Comparison of ENCODE assay signal across 19 cellular contexts in genomic region chr11:13535819-13536218, GRCh38. TPM values are rescaled to one million over a fixed set of nuclear protein-coding genes. Genes with fewer than 3 reads are reported as not detected.
DNase-seq lines count a peak whose midpoint lies in the region; ATAC-seq, FAIRE-seq and TF ChIP-seq lines count a peak whose summit lies in the region.
"Had no signal": no experiment of that assay in that cellular context is flagged by ENCODE, and none has a peak within 500 bp of the region (broad histone marks: within the 10 kb centered on the region; RNA-seq: fewer than 3 reads in every experiment).

No MANE protein-coding gene starts in this region.

- DNase-seq in NCI-H82 (lab: John Stamatoyannopoulos, UW) (peak; percentile 30), NCI-H82 treated with DMSO at 0.1 percent for 48 hours (lab: John Stamatoyannopoulos, UW; ENCODE audit: unreplicated experiment) (no peak), NB4 (ENCODE audit: low read depth) (peak; percentile 13), K562 (ENCODE audit: extremely low read depth in 1 of 4, low spot score in 3 of 4) (peak; percentile 9 to 28 (median 20)), osteoblast (ENCODE audit: insufficient read length, low spot score, missing footprints) (no peak), amygdala (lab: John Stamatoyannopoulos, UW) (no peak), CD14-positive monocyte (ENCODE audit: low spot score) (no peak), LoVo (ENCODE audit: low spot score) (no peak)
- DNase-seq: ACHN; activated CD4-positive, alpha-beta T cell treated with anti-CD3 and anti-CD28 coated beads, Interleukin-2, amount 50 U/mL, for 4 hours; activated effector memory CD4-positive, alpha-beta T cell treated with Interleukin-2 at 50 U/mL for 16 hours; Calu3; effector memory CD4-positive, alpha-beta T cell; kidney glomerular epithelial cell; NCI-H187 treated with DMSO at 0.1 percent for 48 hours; stimulated activated CD4-positive, alpha-beta T cell treated with anti-CD3 and anti-CD28 coated beads, Interleukin-4, amount 100 ng/mL, for 4 hours; stimulated activated naive B cell treated with anti-CD40 and anti-IgM and Interleukin-4, amounts not matched to agents 10 μg/mL and 1 μg/mL and 100 μg/mL, for 72 hours; T-helper 2 cell; uterus had no signal

- in situ Hi-C loops in K562 (cut with MboI) = no loop called here

- WGBS in K562 (ENCODE audit: insufficient coverage, low coverage, missing lambda C conversion rate) = 0% methylated on average over 2 of the region's 2 CpGs

- peak in 1 of 2 experiments; percentile 46; a peak in 2 of 4 replicates for TF ChIP-seq RAD21 in K562 (CRISPR knock-in tag; conservative IDR thresholded peaks at IDR 0.05 in 1 of 2, IDR thresholded peaks at IDR 0.05 in 1 of 2)

- H3K9me1 ChIP-seq in K562 (ENCODE audit: control insufficient read depth, insufficient read depth, low read length) = no peaks in the 10 kb centered on the region

- no peaks in the 10 kb centered on the region for H3K36me3 Mint-ChIP-seq in CD14-positive monocyte

- H3K4me3 Mint-ChIP-seq in CD14-positive monocyte = no peak overlapping the region
- H3K4me3 Mint-ChIP-seq: stimulated activated naive B cell treated with anti-CD40 and anti-IgM and Interleukin-4, amounts not matched to agents 10 μg/mL and 1 μg/mL and 100 μg/mL, for 72 hours had no signal

- H4K20me1 ChIP-seq in K562 (replicated peaks; ENCODE audit: control insufficient read depth, insufficient read depth, low read length) (no peaks in the 10 kb centered on the region), osteoblast (ENCODE audit: insufficient read depth, low read length) (no peaks in the 10 kb centered on the region)

- H3K4me3 ChIP-seq in NB4 (ENCODE audit: low read depth, low read length) (no peak overlapping the region), K562 (no peak overlapping the region), osteoblast (ENCODE audit: insufficient read depth, low read length) (no peak overlapping the region)
- H3K4me3 ChIP-seq: uterus had no signal

- H3K4me1 ChIP-seq in K562 (replicated peaks in 1 of 2; ENCODE audit: control insufficient read depth in 2 of 2, insufficient read depth in 2 of 2, low read length in 2 of 2) (no peaks in the 10 kb centered on the region), osteoblast (ENCODE audit: insufficient read depth, low read length) (no peaks in the 10 kb centered on the region)
- H3K4me1 ChIP-seq: uterus had no signal

- no peak overlapping the region for H2AFZ ChIP-seq in K562 (ENCODE audit: low read depth, low read length)
- no peak overlapping the region for H2AFZ ChIP-seq in osteoblast (ENCODE audit: low read length)

- H3K79me2 ChIP-seq in K562 (ENCODE audit: control insufficient read depth, insufficient read depth, low read length) (no peaks in the 10 kb centered on the region), osteoblast (ENCODE audit: insufficient read depth, low read length) (no peaks in the 10 kb centered on the region)

- H3K27ac ChIP-seq in K562 (ENCODE audit: extremely low read depth, low read depth, low read length) = no peak overlapping the region
- H3K27ac ChIP-seq in osteoblast (ENCODE audit: low read depth, low read length) = no peak overlapping the region
- H3K27ac ChIP-seq: uterus had no signal

- no peak for TF ChIP-seq EP300 in K562 (IDR thresholded peaks at IDR 0.05; ENCODE audit: low read length)

- H3K27me3 ChIP-seq in K562 (ENCODE audit: control insufficient read depth in 2 of 2, insufficient read depth in 2 of 2, low read length in 2 of 2) (no peaks in the 10 kb centered on the region), osteoblast (ENCODE audit: insufficient read depth, low read length) (no peaks in the 10 kb centered on the region)
- H3K27me3 ChIP-seq: uterus had no signal

- no peak for TF ChIP-seq POLR2A in NB4 (IDR thresholded peaks at IDR 0.05; ENCODE audit: extremely low read depth, insufficient read length)
- no peak for TF ChIP-seq POLR2A in K562 (conservative IDR thresholded peaks at IDR 0.05)

- FAIRE-seq in K562 (lab: Jason Lieb, UNC) = no peak

- H3K4me2 ChIP-seq in K562 (ENCODE audit: insufficient read depth, low read length) = no peak overlapping the region
- no peak overlapping the region for H3K4me2 ChIP-seq in osteoblast (ENCODE audit: insufficient read depth, low read length)

- H3K4me1 Mint-ChIP-seq in CD14-positive monocyte = no peaks in the 10 kb centered on the region
- H3K4me1 Mint-ChIP-seq: stimulated activated naive B cell treated with anti-CD40 and anti-IgM and Interleukin-4, amounts not matched to agents 10 μg/mL and 1 μg/mL and 100 μg/mL, for 72 hours had no signal

- TF ChIP-seq CTCF in NB4 (IDR thresholded peaks at IDR 0.05; ENCODE audit: low read depth, low read length) = no peak
- peak; percentile 17 to 42 (median 34); a peak in 3 of 6 replicates for TF ChIP-seq CTCF in K562 (IDR thresholded peaks at IDR 0.05 in 2 of 3, conservative IDR thresholded peaks at IDR 0.05 in 1 of 3; ENCODE audit: insufficient read depth in 2 of 3, low read depth in 1 of 3, low read length in 3 of 3)
- TF ChIP-seq CTCF in osteoblast (IDR thresholded peaks at IDR 0.05; ENCODE audit: extremely low read depth, low read depth, low read length) = peak; percentile 18
- TF ChIP-seq CTCF in CD14-positive monocyte (IDR thresholded peaks at IDR 0.05) = no peak

- no peaks in the 10 kb centered on the region for H3K9me3 ChIP-seq in K562 (replicated peaks; ENCODE audit: control insufficient read depth, insufficient read depth, low read depth, low read length)
- H3K9me3 ChIP-seq in osteoblast (ENCODE audit: low read depth, low read length) = no peaks in the 10 kb centered on the region
- H3K9me3 ChIP-seq: uterus had no signal

- no peak for ATAC-seq in K562
- ATAC-seq: stimulated activated naive B cell treated with anti-CD40 and anti-IgM and Interleukin-4, amounts not matched to agents 10 μg/mL and 1 μg/mL and 100 μg/mL, for 72 hours had no signal

- no peak overlapping the region for H3K27ac Mint-ChIP-seq in CD14-positive monocyte
- H3K27ac Mint-ChIP-seq: stimulated activated naive B cell treated with anti-CD40 and anti-IgM and Interleukin-4, amounts not matched to agents 10 μg/mL and 1 μg/mL and 100 μg/mL, for 72 hours had no signal

- peaks cover 0 to 2% (median 0%) of the 10 kb centered on the region in 3 donors for H3K27me3 Mint-ChIP-seq in CD14-positive monocyte (ENCODE audit: low read depth in 3 of 3)

- intact Hi-C loops in K562 (cut with micrococcal nuclease) = no loop called here
- intact Hi-C loops in CD14-positive monocyte (cut with micrococcal nuclease) = no loop called here

- peaks cover 17 to 31% (median 27%) of the 10 kb centered on the region in 7 donors for H3K9me3 Mint-ChIP-seq in CD14-positive monocyte

- CTCF ChIA-PET in K562 (lab: Yijun Ruan, JAX; ENCODE audit: low intra/inter-chr PET ratio) = no interaction called here

- H3K9ac ChIP-seq in K562 (ENCODE audit: insufficient read depth in 1 of 2, low read depth in 2 of 2, low read length in 2 of 2) = no peak overlapping the region

- BruUV-seq in K562 (replicated peaks; lab: Mats Ljungman, UMichigan) = no TSS peak

- H3K36me3 ChIP-seq in K562 (ENCODE audit: control insufficient read depth, insufficient read depth, low read length) (no peaks in the 10 kb centered on the region), osteoblast (ENCODE audit: insufficient read depth, low read length) (no peaks in the 10 kb centered on the region)
- H3K36me3 ChIP-seq: uterus had no signal

- POLR2A ChIA-PET in K562 (lab: Yijun Ruan, JAX) = no interaction called here

TF ChIP-seq in K562, 482 proteins besides CTCF, POLR2A, EP300 and RAD21 (continues in another document):
- TF ChIP-seq ZNF224 (CRISPR knock-in tag; IDR thresholded peaks at IDR 0.05) (no peak), FOXA3 (CRISPR knock-in tag; conservative IDR thresholded peaks at IDR 0.05 in 1 of 2, IDR thresholded peaks at IDR 0.05 in 1 of 2) (no peak), NCOA6 (IDR thresholded peaks at IDR 0.05) (no peak)

RNA-seq across cellular contexts. Expression of gene PTH, which starts 40.0 kb away (rescaled TPM):
- total RNA-seq in K562 (2011; cell fraction: chromatin; rRNA removed; ENCODE audit: low replicate concordance) = not detected in 2 replicates
- total RNA-seq in K562 (2011; cell fraction: nucleolus; rRNA removed) = not detected in 2 replicates
- not detected in 2 replicates for total RNA-seq in K562 (2011; cell fraction: nucleoplasm; rRNA removed)
- total RNA-seq in K562 (2014; rRNA removed) (not detected in 2 replicates), K562 (2014; rRNA removed; fragmentation: Illumina TruSeq; extraction: Trizol) (not detected in 2 replicates), K562 (2015; rRNA removed; fragmentation: Illumina TruSeq; extraction: Trizol) (not detected in 2 replicates), K562 (2021) (not detected in 2 replicates), osteoblast (not detected in 2 replicates)
- polyA plus RNA-seq in K562 (2011; rRNA removed) (not detected in 2 replicates), K562 (2014; fragmentation: Illumina TruSeq; extraction: Trizol) (not detected in 2 replicates), K562 (2014; fragmentation: Nextera tagmentation; extraction: Ambion mirVana) (not detected), K562 (2014; rRNA removed) (not detected in 2 replicates), CD14-positive monocyte (not detected)
- polyA plus RNA-seq in K562 (2011; cell fraction: cytosol; rRNA removed) = not detected in 2 replicates
- polyA plus RNA-seq in K562 (2011; cell fraction: nucleus; rRNA removed) = not detected in 2 replicates
- polyA plus RNA-seq in K562 (2012) = not detected in 2 replicates
- not detected in 2 replicates for polyA minus RNA-seq in K562 (2011; rRNA and poly(A)+ RNA removed)
- not detected in 2 replicates for polyA minus RNA-seq in K562 (2011; cell fraction: cytosol; rRNA and poly(A)+ RNA removed)
- polyA minus RNA-seq in K562 (2011; cell fraction: nucleus; rRNA and poly(A)+ RNA removed) = not detected in 2 replicates
- total RNA-seq: Calu3, uterus had no signal

Comparison
In these comparisons a context has a peak if more than half of its experiments do, and no peak if none do; other contexts are left out.
1. DNase-seq: peak in NCI-H82 (single experiment), NB4 (single experiment) and K562 (4 of 4); none in NCI-H82 treated with DMSO at 0.1 percent for 48 hours (single experiment), osteoblast (single experiment), amygdala (0 of 56), CD14-positive monocyte (single experiment) and LoVo (single experiment).
2. CTCF ChIP-seq: peak in K562 (3 of 3) and osteoblast (single experiment); none in NB4 (single experiment) and CD14-positive monocyte (single experiment).